ENCODE assay signal across 11 cellular contexts in the genomic region with DNA sequence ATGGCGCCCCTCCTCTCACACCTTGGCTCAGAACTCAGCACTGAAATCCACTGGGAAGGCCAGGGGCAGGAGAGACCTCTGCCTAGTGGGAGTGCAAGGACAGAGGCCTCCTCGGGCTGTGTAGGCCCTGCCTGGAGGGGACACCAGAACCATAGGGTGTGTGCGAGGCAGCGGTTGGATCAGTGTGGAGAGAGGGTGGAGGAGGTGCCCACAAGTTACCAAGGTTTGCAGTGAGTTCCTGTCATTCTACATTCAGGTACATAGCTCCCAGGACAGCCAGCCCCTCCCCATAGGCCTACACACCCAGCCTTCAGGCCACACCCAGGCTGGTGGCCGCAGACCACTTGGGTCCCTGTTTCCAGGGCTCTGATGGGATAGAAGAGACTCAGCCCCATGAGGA. TPM values are rescaled to one million over a fixed set of nuclear protein-coding genes. Genes with fewer than 3 reads are reported as not detected.
A peak's percentile ranks its signal among the peaks of the same experiment; 100 is the strongest.
DNase-seq lines count a peak whose midpoint lies in the region; ATAC-seq and TF ChIP-seq lines count a peak whose summit lies in the region.
"Had no signal": no experiment of that assay in that cellular context is flagged by ENCODE, and none has a peak within 500 bp of the region (broad histone marks: within the 10 kb centered on the region; RNA-seq: fewer than 3 reads in every experiment).

No MANE protein-coding gene starts in this region.

- H3K36me3 ChIP-seq in Peyer's patch (peaks cover 0 to 7% (median 0%) of the 10 kb centered on the region in 3 donors), mucosa of rectum (ENCODE audit: control insufficient read depth in 2 of 2, insufficient read depth in 2 of 2, low read length in 2 of 2) (peaks cover 1 to 3% of the 10 kb centered on the region in 2 donors), suprapubic skin (no peaks in the 10 kb centered on the region)

- DNase-seq in Peyer's patch, result peak in 2 of 3 donors; percentile 12 to 47
- peak in 3 of 10 donors; percentile 4 to 44 (median 10) for DNase-seq in dorsolateral prefrontal cortex
- peak; percentile 63 to 74 for DNase-seq in suprapubic skin (ENCODE audit: low spot score in 2 of 2)
- DNase-seq in occipital lobe (lab: John Stamatoyannopoulos, UW), result no peak
- no peak for DNase-seq in mucosa of gallbladder (ENCODE audit: low spot score)
- no peak for DNase-seq in activated gamma-delta T cell (lab: John Stamatoyannopoulos, UW)
- DNase-seq: DMS153; NCI-H345; stimulated activated CD4-positive, alpha-beta T cell treated with anti-CD3 and anti-CD28 coated beads, Interleukin-4, amount 100 ng/mL, for 4 hours had no signal

- H3K4me1 ChIP-seq in Peyer's patch (peaks cover 0 to 20% (median 0%) of the 10 kb centered on the region in 4 donors), mucosa of rectum (ENCODE audit: control insufficient read depth in 2 of 2, insufficient read depth in 2 of 2, low read length in 2 of 2) (peaks cover 20% of the 10 kb centered on the region in 2 donors), suprapubic skin (peaks cover 40% of the 10 kb centered on the region)

- no peak for ATAC-seq in GM19452 (IDR thresholded peaks at IDR 0.05; ENCODE audit: unreplicated experiment)

- peak overlapping the region in 1 of 2 donors; percentile 50 for H3K9ac ChIP-seq in mucosa of rectum (ENCODE audit: low read depth in 1 of 2, low read length in 2 of 2)

- WGBS in suprapubic skin, result 65% methylated on average over 4 of the region's 5 CpGs

- TF ChIP-seq CTCF in Peyer's patch (IDR thresholded peaks at IDR 0.05) (no peak), dorsolateral prefrontal cortex (IDR thresholded peaks at IDR 0.05 in 54 of 56, conservative IDR thresholded peaks at IDR 0.05 in 2 of 56; ENCODE audit: low read depth in 1 of 56, partially characterized antibody in 56 of 56) (no peak), suprapubic skin (IDR thresholded peaks at IDR 0.05) (no peak)

- no peaks in the 10 kb centered on the region for H3K27me3 ChIP-seq in Peyer's patch
- H3K27me3 ChIP-seq in dorsolateral prefrontal cortex, result no peaks in the 10 kb centered on the region
- H3K27me3 ChIP-seq in mucosa of rectum (ENCODE audit: control insufficient read depth in 2 of 2, insufficient read depth in 2 of 2, low read length in 2 of 2), result no peaks in the 10 kb centered on the region
- H3K27me3 ChIP-seq in suprapubic skin, result no peaks in the 10 kb centered on the region

- TF ChIP-seq POLR2A in Peyer's patch (IDR thresholded peaks at IDR 0.05) (no peak), suprapubic skin (IDR thresholded peaks at IDR 0.05) (no peak)

- H3K9me3 ChIP-seq in Peyer's patch (no peaks in the 10 kb centered on the region), mucosa of rectum (ENCODE audit: control insufficient read depth in 2 of 2, low read length in 2 of 2) (no peaks in the 10 kb centered on the region), suprapubic skin (no peaks in the 10 kb centered on the region)

- peak overlapping the region; percentile 44 to 88 (median 65) for H3K27ac ChIP-seq in Peyer's patch
- H3K27ac ChIP-seq in dorsolateral prefrontal cortex, result peak overlapping the region in 51 of 59 donors; percentile 7 to 91 (median 74)
- peak overlapping the region; percentile 77 to 84 for H3K27ac ChIP-seq in mucosa of rectum (ENCODE audit: low read depth in 2 of 2, low read length in 2 of 2)
- H3K27ac ChIP-seq in suprapubic skin, result peak overlapping the region; percentile 82

- H3K4me3 ChIP-seq in Peyer's patch (no peak overlapping the region), dorsolateral prefrontal cortex (peak overlapping the region in 4 of 59 donors; percentile 17 to 43 (median 29)), mucosa of rectum (ENCODE audit: low read length in 2 of 2) (no peak overlapping the region), suprapubic skin (no peak overlapping the region)

- no peak for TF ChIP-seq EP300 in suprapubic skin (IDR thresholded peaks at IDR 0.05)

- intact Hi-C loops in dorsolateral prefrontal cortex (cut with DNase I), result loop anchor here in 1 of 2 donors (10.0 kb wide), 1 partner anchor 147 kb away; no protein-coding TSS in a partner anchor

RNA-seq across cellular contexts. Expression of a gene that starts 19.2 kb away (rescaled TPM):
- total RNA-seq in Peyer's patch (100 to 1,000 TPM in 3 of 4 donors, 10 to 100 TPM in 1; 64.3 to 519 (median 165) TPM), dorsolateral prefrontal cortex (10 to 100 TPM in 84 of 120 experiments, 1 to 10 TPM in 36; 1.9 to 49.7 (median 13.0) TPM), suprapubic skin (10 to 100 TPM; 22.5 to 52.3 (median 31.8) TPM), occipital lobe (3.3 TPM), mucosa of gallbladder (52.0 TPM)

RNA-seq across cellular contexts. Expression of a gene that starts 57.3 kb away (rescaled TPM):
- total RNA-seq in Peyer's patch, result 100 to 1,000 TPM; 245 to 371 (median 288) TPM
- total RNA-seq in dorsolateral prefrontal cortex, result 100 to 1,000 TPM; 159 to 281 (median 217) TPM
- total RNA-seq in suprapubic skin, result 100 to 1,000 TPM; 145 to 255 (median 181) TPM
- 237 TPM for total RNA-seq in occipital lobe
- 213 TPM for total RNA-seq in mucosa of gallbladder

Comparison
In these comparisons a context has a peak if more than half of its experiments do, and no peak if none do; other contexts are left out.
1. DNase-seq: peak in Peyer's patch (2 of 3) and suprapubic skin (2 of 2); none in occipital lobe (single experiment), mucosa of gallbladder (single experiment) and activated gamma-delta T cell (single experiment).
2. Peak in every context shown above with its lines, with median percentiles within 50 percentile points of each other: H3K27ac ChIP-seq.